In the genomic region with DNA sequence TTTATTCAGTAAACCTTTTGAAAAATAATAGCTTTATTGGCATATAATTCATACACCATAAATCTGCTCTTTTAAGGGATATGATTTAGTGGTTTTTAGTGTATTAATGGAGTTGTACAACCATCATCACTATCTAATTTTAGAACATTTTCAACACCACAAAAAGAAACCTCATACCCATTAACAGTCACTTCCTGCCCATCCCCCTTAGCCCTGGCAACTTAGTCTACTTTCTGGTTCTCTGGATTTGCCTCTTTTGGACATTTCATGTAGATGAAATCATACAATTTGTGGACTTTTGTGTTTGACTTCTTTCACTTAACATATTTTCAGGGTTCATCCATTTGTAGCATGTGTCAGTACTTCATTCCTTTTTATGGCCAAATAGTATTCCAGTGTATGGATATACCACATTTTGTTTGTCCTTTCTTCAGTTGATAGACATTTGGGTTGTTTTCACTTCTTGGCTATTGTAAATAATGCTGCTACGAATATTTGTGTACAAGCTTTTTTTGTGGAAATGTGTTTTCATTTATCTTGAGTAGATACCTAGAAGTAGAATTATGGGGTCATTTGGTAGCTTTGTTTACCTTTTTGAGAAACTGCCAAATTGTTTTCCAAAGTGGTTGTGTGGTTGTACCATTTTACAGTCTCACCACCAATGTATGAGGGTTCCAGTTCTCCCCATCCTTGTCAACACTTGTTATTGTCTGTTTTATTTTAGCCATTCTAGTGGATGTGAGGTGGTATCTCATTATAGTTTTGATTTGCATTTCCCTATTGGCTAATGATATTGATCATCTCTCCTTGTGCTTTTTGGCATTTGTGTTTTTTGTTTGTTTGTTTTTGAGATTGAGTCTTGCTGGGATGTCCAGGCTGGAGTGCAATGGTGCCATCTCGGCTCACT, we compare ENCODE assay signal across 1 cellular context.
TF ChIP-seq lines count a peak whose summit lies in the region.

No MANE protein-coding gene starts in this region.

TF ChIP-seq in endothelial cell of umbilical vein, 7 proteins besides CTCF, POLR2A, EP300 and RAD21 (continued from another document):
- TF ChIP-seq, protein P1, sequence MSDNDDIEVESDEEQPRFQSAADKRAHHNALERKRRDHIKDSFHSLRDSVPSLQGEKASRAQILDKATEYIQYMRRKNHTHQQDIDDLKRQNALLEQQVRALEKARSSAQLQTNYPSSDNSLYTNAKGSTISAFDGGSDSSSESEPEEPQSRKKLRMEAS (IDR thresholded peaks at IDR 0.05; ENCODE audit: insufficient read depth, insufficient read length) = no peak
- no peak for TF ChIP-seq EZH2 (IDR thresholded peaks at IDR 0.05; ENCODE audit: borderline replicate concordance, low read depth, low read length, severe bottlenecking)
- no peak for TF ChIP-seq MYC (IDR thresholded peaks at IDR 0.05; ENCODE audit: low read depth, low read length)
- no peak for TF ChIP-seq POLR2AphosphoS5 (IDR thresholded peaks at IDR 0.05; ENCODE audit: insufficient read depth, low read depth, low read length)
- no peak for TF ChIP-seq FOS (IDR thresholded peaks at IDR 0.05; ENCODE audit: borderline replicate concordance, insufficient read depth, low read length)
TF ChIP-seq in endothelial cell of umbilical vein: peak in this region for 0.
